Comparison of ENCODE assay signal across 1 cellular context in the genomic region with DNA sequence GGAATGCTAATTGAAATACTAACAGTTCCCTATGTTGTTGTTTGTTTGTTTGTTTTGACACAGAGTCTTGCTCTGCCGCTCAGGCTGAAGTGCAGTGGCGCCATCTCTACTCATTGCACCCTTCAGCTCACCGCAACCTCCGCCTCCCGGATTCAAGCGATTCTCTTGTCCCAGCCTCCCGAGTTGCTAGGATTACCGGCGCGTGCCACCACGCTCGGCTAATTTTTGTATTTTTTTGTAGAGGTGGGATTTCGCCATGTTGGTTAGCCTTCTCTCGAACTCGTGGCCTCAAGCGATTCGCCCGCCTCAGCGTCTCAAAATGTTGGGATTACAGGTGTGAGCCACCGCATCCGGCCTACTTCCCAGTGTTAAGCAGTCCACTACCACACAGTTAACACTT.
TF ChIP-seq lines count a peak whose summit lies in the region.

No MANE protein-coding gene starts in this region.

TF ChIP-seq in HepG2, 621 proteins besides CTCF, POLR2A, EP300 and RAD21:
- TF ChIP-seq DMTF1 (CRISPR knock-in tag; IDR thresholded peaks at IDR 0.05) (no peak), ZNF878 (CRISPR knock-in tag; IDR thresholded peaks at IDR 0.05) (no peak), TOPORS (CRISPR knock-in tag; IDR thresholded peaks at IDR 0.05) (no peak), RFXANK (CRISPR knock-in tag; IDR thresholded peaks at IDR 0.05) (no peak), IRF1 (CRISPR knock-in tag; IDR thresholded peaks at IDR 0.05; ENCODE audit: low read depth) (no peak), RELA (CRISPR knock-in tag; IDR thresholded peaks at IDR 0.05) (no peak), ZBTB33 (CRISPR knock-in tag; IDR thresholded peaks at IDR 0.05) (peak; percentile 61), ZBTB38 (CRISPR knock-in tag; IDR thresholded peaks at IDR 0.05) (peak; percentile 61; the same call in 1 of the 2 replicates)
- TF ChIP-seq, protein P1, sequence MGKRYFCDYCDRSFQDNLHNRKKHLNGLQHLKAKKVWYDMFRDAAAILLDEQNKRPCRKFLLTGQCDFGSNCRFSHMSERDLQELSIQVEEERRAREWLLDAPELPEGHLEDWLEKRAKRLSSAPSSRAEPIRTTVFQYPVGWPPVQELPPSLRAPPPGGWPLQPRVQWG (CRISPR knock-in tag; IDR thresholded peaks at IDR 0.05; ENCODE audit: borderline replicate concordance, low read depth) = no peak
